9 cellular contexts compared by ENCODE assay signal in the genomic region with DNA sequence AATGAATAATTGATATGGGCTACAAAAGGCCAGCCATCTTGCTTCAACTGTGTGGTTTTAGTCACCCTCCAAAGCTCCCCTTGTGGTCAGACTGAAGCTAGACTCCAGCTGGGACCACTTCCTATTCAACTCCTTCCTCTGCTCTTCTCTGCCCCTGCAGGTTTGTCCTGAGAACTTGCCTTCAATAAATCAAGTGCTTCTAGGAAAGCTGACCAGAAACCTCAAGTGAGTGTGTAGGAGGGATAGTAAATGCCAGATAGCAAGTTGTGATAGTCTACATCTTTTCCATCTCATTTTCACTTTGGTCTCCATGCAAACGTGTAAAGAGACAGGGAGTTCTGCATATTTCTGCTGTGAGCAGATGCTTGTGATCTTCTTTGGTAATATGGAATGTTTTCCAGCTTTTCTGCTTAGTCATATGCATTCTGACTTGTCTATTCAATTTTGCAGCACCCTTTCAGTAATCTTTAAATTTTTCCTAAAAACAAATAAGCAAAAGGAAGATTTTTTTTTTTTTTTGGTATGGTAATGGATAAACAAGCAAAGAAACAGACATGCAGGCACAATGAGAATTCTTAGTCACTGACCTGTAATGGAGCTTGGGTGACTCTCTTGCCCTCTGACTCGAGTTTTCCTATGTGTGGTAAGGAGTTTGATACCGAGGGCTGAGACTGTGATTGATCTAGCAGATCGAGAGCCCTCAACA.
A peak's percentile ranks its signal among the peaks of the same experiment; 100 is the strongest.
DNase-seq lines count a peak whose midpoint lies in the region; ATAC-seq, FAIRE-seq and TF ChIP-seq lines count a peak whose summit lies in the region.
"Had no signal": no experiment of that assay in that cellular context is flagged by ENCODE, and none has a peak within 500 bp of the region (broad histone marks: within the 10 kb centered on the region; RNA-seq: fewer than 3 reads in every experiment).

No MANE protein-coding gene starts in this region.

- H3K4me1 Mint-ChIP-seq in stimulated activated naive CD8-positive, alpha-beta T cell treated with anti-CD3 and anti-CD28 coated beads, Interleukin-15, amount 100 ng/mL, for 72 hours, result peaks cover 5% of the 10 kb centered on the region
- H3K4me1 Mint-ChIP-seq: CD4-positive, CD25-positive, alpha-beta regulatory T cell had no signal

- FAIRE-seq in D721Med (lab: Jason Lieb, UNC), result no peak

- H3K27ac ChIP-seq in epithelial cell of prostate, result no peak overlapping the region

- H3K27me3 Mint-ChIP-seq in stimulated activated naive CD8-positive, alpha-beta T cell treated with anti-CD3 and anti-CD28 coated beads, Interleukin-15, amount 100 ng/mL, for 72 hours, result no peaks in the 10 kb centered on the region
- H3K27me3 Mint-ChIP-seq: CD4-positive, CD25-positive, alpha-beta regulatory T cell had no signal

- DNase-seq in NCI-H2171 treated with DMSO at 0.1 percent for 48 hours (lab: John Stamatoyannopoulos, UW) (peak; percentile 37), NCI-H2171 (lab: John Stamatoyannopoulos, UW) (no peak), NOMO-1 treated with DMSO at 0.1 percent for 48 hours (lab: John Stamatoyannopoulos, UW; ENCODE audit: unreplicated experiment) (peak; percentile 28), epithelial cell of prostate (ENCODE audit: low read depth, low spot score) (peak; percentile 10), stromal cell of bone marrow (ENCODE audit: low read depth) (peak; percentile 35), NCI-H1105 treated with DMSO at 0.1 percent for 48 hours (lab: John Stamatoyannopoulos, UW) (no peak), D721Med (ENCODE audit: insufficient read length, low spot score) (no peak)
- no peak for DNase-seq in stimulated activated naive CD8-positive, alpha-beta T cell treated with anti-CD3 and anti-CD28 coated beads, Interleukin-15, amount 100 ng/mL, for 72 hours
- DNase-seq: CD4-positive, CD25-positive, alpha-beta regulatory T cell had no signal

- peaks cover 10% of the 10 kb centered on the region in 2 donors for H3K9me3 Mint-ChIP-seq in stimulated activated naive CD8-positive, alpha-beta T cell treated with anti-CD3 and anti-CD28 coated beads, Interleukin-15, amount 100 ng/mL, for 72 hours

- no peak overlapping the region for H3K27ac Mint-ChIP-seq in stimulated activated naive CD8-positive, alpha-beta T cell treated with anti-CD3 and anti-CD28 coated beads, Interleukin-15, amount 100 ng/mL, for 72 hours
- H3K27ac Mint-ChIP-seq: CD4-positive, CD25-positive, alpha-beta regulatory T cell had no signal

- H3K4me3 Mint-ChIP-seq in stimulated activated naive CD8-positive, alpha-beta T cell treated with anti-CD3 and anti-CD28 coated beads, Interleukin-15, amount 100 ng/mL, for 72 hours, result no peak overlapping the region
- H3K4me3 Mint-ChIP-seq: CD4-positive, CD25-positive, alpha-beta regulatory T cell had no signal

- ATAC-seq in stimulated activated naive CD8-positive, alpha-beta T cell treated with anti-CD3 and anti-CD28 coated beads, Interleukin-15, amount 100 ng/mL, for 72 hours, result no peak

- no peak for TF ChIP-seq CTCF in D721Med (IDR thresholded peaks at IDR 0.05; ENCODE audit: insufficient read depth, missing control alignments)

Comparison
In these comparisons a context has a peak if more than half of its experiments do, and no peak if none do; other contexts are left out.
1. DNase-seq: peak in NCI-H2171 treated with DMSO at 0.1 percent for 48 hours (single experiment), NOMO-1 treated with DMSO at 0.1 percent for 48 hours (single experiment), epithelial cell of prostate (single experiment) and stromal cell of bone marrow (single experiment); none in NCI-H2171 (single experiment), NCI-H1105 treated with DMSO at 0.1 percent for 48 hours (single experiment), D721Med (single experiment) and stimulated activated naive CD8-positive, alpha-beta T cell treated with anti-CD3 and anti-CD28 coated beads, Interleukin-15, amount 100 ng/mL, for 72 hours (0 of 2).